ENCODE assay signal across 37 cellular contexts in genomic region chr19:50832666-50833065, GRCh38. TPM values are rescaled to one million over a fixed set of nuclear protein-coding genes. Genes with fewer than 3 reads are reported as not detected.
"Had no signal": no experiment of that assay in that cellular context is flagged by ENCODE, and none has a peak within 500 bp of the region (broad histone marks: within the 10 kb centered on the region; RNA-seq: fewer than 3 reads in every experiment).

No MANE protein-coding gene starts in this region.

- ATAC-seq: activated CD4-positive, CD25-positive, alpha-beta regulatory T cell treated with anti-CD3 and anti-CD28 coated beads, Interleukin-2, amount 50 U/mL, for 24 hours; activated CD8-positive, alpha-beta memory T cell treated with anti-CD3 and anti-CD28 coated beads, Interleukin-2, amount 10 ng/mL, durations not matched to agents 7 days and 5 days; activated CD8-positive, alpha-beta T cell treated with anti-CD3 and anti-CD28 coated beads, Interleukin-2, amount 10 ng/mL, durations not matched to agents 7 days and 5 days; activated naive CD8-positive, alpha-beta T cell treated with anti-CD3 and anti-CD28 coated beads, Interleukin-2, amount 50 U/mL, for 24 hours; body of pancreas; effector memory CD8-positive, alpha-beta T cell; foreskin keratinocyte; gastrocnemius medialis; heart left ventricle; T-helper 17 cell had no signal

- H3K27ac ChIP-seq: body of pancreas, colonic mucosa, esophagus muscularis mucosa, foreskin keratinocyte, gastrocnemius medialis, heart left ventricle, WERI-Rb-1 had no signal

- H3K36me3 ChIP-seq: adrenal gland, colonic mucosa, esophagus muscularis mucosa, gastrocnemius medialis, heart left ventricle, WERI-Rb-1 had no signal

- DNase-seq: activated B cell treated with CpG ODN at 0.5 μM for 24 hours; activated CD4-positive, alpha-beta memory T cell treated with anti-CD3 and anti-CD28 coated beads for 36 hours; activated CD4-positive, alpha-beta T cell treated with anti-CD3 and anti-CD28 coated beads for 48 hours; activated CD8-positive, alpha-beta memory T cell treated with anti-CD3 and anti-CD28 coated beads, Interleukin-2, amount 10 ng/mL, durations not matched to agents 7 days and 5 days; activated CD8-positive, alpha-beta memory T cell treated with anti-CD3 and anti-CD28 coated beads, Interleukin-2, amount 50 U/mL, for 4 hours; activated CD8-positive, alpha-beta T cell treated with anti-CD3 and anti-CD28 coated beads, Interleukin-2, amount 10 ng/mL, durations not matched to agents 7 days and 5 days; activated effector memory CD4-positive, alpha-beta T cell treated with anti-CD3 and anti-CD28 coated beads, Interleukin-2, amount 50 U/mL, for 16 hours; activated naive CD4-positive, alpha-beta T cell treated with anti-CD3 and anti-CD28 coated beads for 36 hours; activated naive CD8-positive, alpha-beta T cell treated with anti-CD3 and anti-CD28 coated beads for 36 hours; activated naive CD8-positive, alpha-beta T cell treated with anti-CD3 and anti-CD28 coated beads, Interleukin-2, amount 50 U/mL, for 24 hours; activated T-cell treated with anti-CD3 and anti-CD28 coated beads, Interleukin-2, amount 50 U/mL, for 1 hour; activated T-cell treated with anti-CD3 and anti-CD28 coated beads, Interleukin-2, amount 50 U/mL, for 48 hours; amygdala; body of pancreas; caudate nucleus; colonic mucosa; dermis blood vessel endothelial cell; effector CD4-positive, alpha-beta T cell; effector memory CD8-positive, alpha-beta T cell; erythroblast; foreskin keratinocyte; gastrocnemius medialis; glutamatergic neuron; heart left ventricle; T-helper 1 cell; T-helper 17 cell; T1000; WERI-Rb-1 had no signal

- H3K27me3 ChIP-seq: adrenal gland, body of pancreas, colonic mucosa had no signal

- H3K9me3 ChIP-seq: adrenal gland, body of pancreas, colonic mucosa, esophagus muscularis mucosa, gastrocnemius medialis, heart left ventricle had no signal

- H3K36me3 Mint-ChIP-seq: activated CD4-positive, alpha-beta memory T cell treated with anti-CD3 and anti-CD28 coated beads for 36 hours; activated CD8-positive, alpha-beta memory T cell treated with anti-CD3 and anti-CD28 coated beads, Interleukin-2, amount 10 ng/mL, durations not matched to agents 7 days and 5 days; activated naive CD4-positive, alpha-beta T cell treated with anti-CD3 and anti-CD28 coated beads, Interleukin-2, amount 50 U/mL, for 24 hours; activated naive CD8-positive, alpha-beta T cell treated with anti-CD3 and anti-CD28 coated beads for 36 hours had no signal

- H3K4me3 Mint-ChIP-seq: activated B cell treated with CpG ODN at 0.5 μM for 24 hours; activated CD4-positive, alpha-beta memory T cell treated with anti-CD3 and anti-CD28 coated beads for 36 hours; activated CD8-positive, alpha-beta memory T cell treated with anti-CD3 and anti-CD28 coated beads, Interleukin-2, amount 10 ng/mL, durations not matched to agents 7 days and 5 days; activated CD8-positive, alpha-beta T cell treated with anti-CD3 and anti-CD28 coated beads, Interleukin-2, amount 10 ng/mL, durations not matched to agents 7 days and 5 days; activated naive CD4-positive, alpha-beta T cell treated with anti-CD3 and anti-CD28 coated beads for 36 hours; activated naive CD4-positive, alpha-beta T cell treated with anti-CD3 and anti-CD28 coated beads, Interleukin-2, amount 50 U/mL, for 24 hours; activated naive CD8-positive, alpha-beta T cell treated with anti-CD3 and anti-CD28 coated beads for 36 hours; activated naive CD8-positive, alpha-beta T cell treated with anti-CD3 and anti-CD28 coated beads, Interleukin-2, amount 50 U/mL, for 24 hours; activated T-helper 1 cell treated with anti-CD3 and anti-CD28 coated beads, Interleukin-12 subunit alpha, Interleukin-12 subunit beta, Interleukin-2, Interleukin-4 antibody, amounts not matched to agents 30 ng/mL and 10 ng/mL and 1 ng/mL, durations not matched to agents 14 hours and 24 hours and 36 hours; effector memory CD8-positive, alpha-beta T cell; T-helper 17 cell; T-helper 2 cell treated with Interferon-gamma antibody and Interleukin-4, amounts not matched to agents 5 μg/mL and 100 μg/mL, for 36 hours had no signal

- H3K27ac Mint-ChIP-seq: activated B cell treated with CpG ODN at 0.5 μM for 24 hours; activated CD4-positive, alpha-beta memory T cell treated with anti-CD3 and anti-CD28 coated beads for 36 hours; activated CD8-positive, alpha-beta memory T cell treated with anti-CD3 and anti-CD28 coated beads, Interleukin-2, amount 10 ng/mL, durations not matched to agents 7 days and 5 days; activated CD8-positive, alpha-beta T cell treated with anti-CD3 and anti-CD28 coated beads, Interleukin-2, amount 10 ng/mL, durations not matched to agents 7 days and 5 days; activated naive CD4-positive, alpha-beta T cell treated with anti-CD3 and anti-CD28 coated beads for 36 hours; activated naive CD4-positive, alpha-beta T cell treated with anti-CD3 and anti-CD28 coated beads, Interleukin-2, amount 50 U/mL, for 24 hours; activated naive CD8-positive, alpha-beta T cell treated with anti-CD3 and anti-CD28 coated beads for 36 hours; activated naive CD8-positive, alpha-beta T cell treated with anti-CD3 and anti-CD28 coated beads, Interleukin-2, amount 50 U/mL, for 24 hours; activated T-helper 1 cell treated with anti-CD3 and anti-CD28 coated beads, Interleukin-12 subunit alpha, Interleukin-12 subunit beta, Interleukin-2, Interleukin-4 antibody, amounts not matched to agents 30 ng/mL and 10 ng/mL and 1 ng/mL, durations not matched to agents 14 hours and 24 hours and 36 hours; activated T-helper 2 cell treated with anti-CD3 and anti-CD28 coated beads, Interferon-gamma antibody, Interleukin-2, Interleukin-4, amounts not matched to agents 10 μg/mL and 5 μg/mL and 100 μg/mL, durations not matched to agents 14 hours and 24 hours and 36 hours; effector memory CD8-positive, alpha-beta T cell; T-helper 17 cell; T-helper 2 cell treated with Interferon-gamma antibody and Interleukin-4, amounts not matched to agents 5 μg/mL and 100 μg/mL, for 36 hours had no signal

- H3K4me3 ChIP-seq: adrenal gland, body of pancreas, colonic mucosa, esophagus muscularis mucosa, gastrocnemius medialis, heart left ventricle had no signal

- H3K4me1 ChIP-seq: colonic mucosa had no signal

- H3K9me3 Mint-ChIP-seq: activated B cell treated with CpG ODN at 0.5 μM for 24 hours; activated CD4-positive, alpha-beta memory T cell treated with anti-CD3 and anti-CD28 coated beads for 36 hours; activated naive CD4-positive, alpha-beta T cell treated with anti-CD3 and anti-CD28 coated beads for 36 hours; activated naive CD4-positive, alpha-beta T cell treated with anti-CD3 and anti-CD28 coated beads, Interleukin-2, amount 50 U/mL, for 24 hours; activated naive CD8-positive, alpha-beta T cell treated with anti-CD3 and anti-CD28 coated beads for 36 hours; activated naive CD8-positive, alpha-beta T cell treated with anti-CD3 and anti-CD28 coated beads, Interleukin-2, amount 50 U/mL, for 24 hours; activated T-helper 1 cell treated with anti-CD3 and anti-CD28 coated beads, Interleukin-12 subunit alpha, Interleukin-12 subunit beta, Interleukin-2, Interleukin-4 antibody, amounts not matched to agents 30 ng/mL and 10 ng/mL and 1 ng/mL, durations not matched to agents 14 hours and 24 hours and 36 hours; activated T-helper 2 cell treated with anti-CD3 and anti-CD28 coated beads, Interferon-gamma antibody, Interleukin-2, Interleukin-4, amounts not matched to agents 10 μg/mL and 5 μg/mL and 100 μg/mL, durations not matched to agents 14 hours and 24 hours and 36 hours; effector memory CD8-positive, alpha-beta T cell; T-helper 2 cell treated with Interferon-gamma antibody and Interleukin-4, amounts not matched to agents 5 μg/mL and 100 μg/mL, for 36 hours had no signal

RNA-seq across cellular contexts. Expression of gene KLK15, which starts 0.7 kb away (rescaled TPM):
- total RNA-seq: activated B cell treated with CpG ODN at 0.5 μM for 24 hours; activated CD4-positive, alpha-beta memory T cell treated with anti-CD3 and anti-CD28 coated beads for 36 hours; activated CD8-positive, alpha-beta memory T cell treated with anti-CD3 and anti-CD28 coated beads for 36 hours; activated CD8-positive, alpha-beta memory T cell treated with anti-CD3 and anti-CD28 coated beads, Interleukin-2, amount 10 ng/mL, durations not matched to agents 7 days and 5 days; activated CD8-positive, alpha-beta T cell treated with anti-CD3 and anti-CD28 coated beads, Interleukin-2, amount 10 ng/mL, durations not matched to agents 7 days and 5 days; activated naive CD4-positive, alpha-beta T cell treated with anti-CD3 and anti-CD28 coated beads for 36 hours; activated naive CD8-positive, alpha-beta T cell treated with anti-CD3 and anti-CD28 coated beads for 36 hours; activated T-helper 1 cell treated with anti-CD3 and anti-CD28 coated beads, Interleukin-12 subunit alpha, Interleukin-12 subunit beta, Interleukin-2, Interleukin-4 antibody, amounts not matched to agents 30 ng/mL and 10 ng/mL and 1 ng/mL, durations not matched to agents 14 hours and 24 hours and 36 hours; activated T-helper 2 cell treated with anti-CD3 and anti-CD28 coated beads, Interferon-gamma antibody, Interleukin-2, Interleukin-4, amounts not matched to agents 10 μg/mL and 5 μg/mL and 100 μg/mL, durations not matched to agents 14 hours and 24 hours and 36 hours; aorta; body of pancreas; dermis blood vessel endothelial cell; esophagus muscularis mucosa; foreskin keratinocyte; gastrocnemius medialis; heart left ventricle; T-helper 17 cell had no signal

RNA-seq across cellular contexts. Expression of gene KLK1, which starts 9.1 kb away (rescaled TPM):
- total RNA-seq: dermis blood vessel endothelial cell, esophagus muscularis mucosa, T-helper 17 cell had no signal

RNA-seq across cellular contexts. Expression of gene KLK3, which starts 22.0 kb away (rescaled TPM):
- total RNA-seq: activated B cell treated with CpG ODN at 0.5 μM for 24 hours; activated CD4-positive, alpha-beta memory T cell treated with anti-CD3 and anti-CD28 coated beads for 36 hours; activated CD8-positive, alpha-beta memory T cell treated with anti-CD3 and anti-CD28 coated beads for 36 hours; activated CD8-positive, alpha-beta memory T cell treated with anti-CD3 and anti-CD28 coated beads, Interleukin-2, amount 10 ng/mL, durations not matched to agents 7 days and 5 days; activated CD8-positive, alpha-beta T cell treated with anti-CD3 and anti-CD28 coated beads, Interleukin-2, amount 10 ng/mL, durations not matched to agents 7 days and 5 days; activated naive CD4-positive, alpha-beta T cell treated with anti-CD3 and anti-CD28 coated beads for 36 hours; activated naive CD8-positive, alpha-beta T cell treated with anti-CD3 and anti-CD28 coated beads for 36 hours; activated T-helper 1 cell treated with anti-CD3 and anti-CD28 coated beads, Interleukin-12 subunit alpha, Interleukin-12 subunit beta, Interleukin-2, Interleukin-4 antibody, amounts not matched to agents 30 ng/mL and 10 ng/mL and 1 ng/mL, durations not matched to agents 14 hours and 24 hours and 36 hours; activated T-helper 2 cell treated with anti-CD3 and anti-CD28 coated beads, Interferon-gamma antibody, Interleukin-2, Interleukin-4, amounts not matched to agents 10 μg/mL and 5 μg/mL and 100 μg/mL, durations not matched to agents 14 hours and 24 hours and 36 hours; aorta; body of pancreas; dermis blood vessel endothelial cell; esophagus muscularis mucosa; foreskin keratinocyte; gastrocnemius medialis; heart left ventricle; T-helper 17 cell had no signal

RNA-seq across cellular contexts. Expression of gene KLK2, which starts 40.6 kb away (rescaled TPM):
- total RNA-seq: activated CD4-positive, alpha-beta memory T cell treated with anti-CD3 and anti-CD28 coated beads for 36 hours; activated CD8-positive, alpha-beta memory T cell treated with anti-CD3 and anti-CD28 coated beads for 36 hours; activated CD8-positive, alpha-beta T cell treated with anti-CD3 and anti-CD28 coated beads, Interleukin-2, amount 10 ng/mL, durations not matched to agents 7 days and 5 days; activated naive CD4-positive, alpha-beta T cell treated with anti-CD3 and anti-CD28 coated beads for 36 hours; activated T-helper 1 cell treated with anti-CD3 and anti-CD28 coated beads, Interleukin-12 subunit alpha, Interleukin-12 subunit beta, Interleukin-2, Interleukin-4 antibody, amounts not matched to agents 30 ng/mL and 10 ng/mL and 1 ng/mL, durations not matched to agents 14 hours and 24 hours and 36 hours; activated T-helper 2 cell treated with anti-CD3 and anti-CD28 coated beads, Interferon-gamma antibody, Interleukin-2, Interleukin-4, amounts not matched to agents 10 μg/mL and 5 μg/mL and 100 μg/mL, durations not matched to agents 14 hours and 24 hours and 36 hours; aorta; body of pancreas; colonic mucosa; dermis blood vessel endothelial cell; esophagus muscularis mucosa; foreskin keratinocyte; gastrocnemius medialis; heart left ventricle; T-helper 17 cell had no signal

RNA-seq across cellular contexts. Expression of gene ACP4, which starts 42.5 kb away (rescaled TPM):
- total RNA-seq: activated B cell treated with CpG ODN at 0.5 μM for 24 hours; activated CD4-positive, alpha-beta memory T cell treated with anti-CD3 and anti-CD28 coated beads for 36 hours; activated CD8-positive, alpha-beta memory T cell treated with anti-CD3 and anti-CD28 coated beads for 36 hours; activated CD8-positive, alpha-beta memory T cell treated with anti-CD3 and anti-CD28 coated beads, Interleukin-2, amount 10 ng/mL, durations not matched to agents 7 days and 5 days; activated CD8-positive, alpha-beta T cell treated with anti-CD3 and anti-CD28 coated beads, Interleukin-2, amount 10 ng/mL, durations not matched to agents 7 days and 5 days; activated naive CD4-positive, alpha-beta T cell treated with anti-CD3 and anti-CD28 coated beads for 36 hours; activated naive CD8-positive, alpha-beta T cell treated with anti-CD3 and anti-CD28 coated beads for 36 hours; activated T-helper 1 cell treated with anti-CD3 and anti-CD28 coated beads, Interleukin-12 subunit alpha, Interleukin-12 subunit beta, Interleukin-2, Interleukin-4 antibody, amounts not matched to agents 30 ng/mL and 10 ng/mL and 1 ng/mL, durations not matched to agents 14 hours and 24 hours and 36 hours; activated T-helper 2 cell treated with anti-CD3 and anti-CD28 coated beads, Interferon-gamma antibody, Interleukin-2, Interleukin-4, amounts not matched to agents 10 μg/mL and 5 μg/mL and 100 μg/mL, durations not matched to agents 14 hours and 24 hours and 36 hours; adrenal gland; aorta; body of pancreas; colonic mucosa; dermis blood vessel endothelial cell; esophagus muscularis mucosa; foreskin keratinocyte; gastrocnemius medialis; heart left ventricle; T-helper 17 cell had no signal
